ENCODE assay signal across 1 cellular context in the genomic region with DNA sequence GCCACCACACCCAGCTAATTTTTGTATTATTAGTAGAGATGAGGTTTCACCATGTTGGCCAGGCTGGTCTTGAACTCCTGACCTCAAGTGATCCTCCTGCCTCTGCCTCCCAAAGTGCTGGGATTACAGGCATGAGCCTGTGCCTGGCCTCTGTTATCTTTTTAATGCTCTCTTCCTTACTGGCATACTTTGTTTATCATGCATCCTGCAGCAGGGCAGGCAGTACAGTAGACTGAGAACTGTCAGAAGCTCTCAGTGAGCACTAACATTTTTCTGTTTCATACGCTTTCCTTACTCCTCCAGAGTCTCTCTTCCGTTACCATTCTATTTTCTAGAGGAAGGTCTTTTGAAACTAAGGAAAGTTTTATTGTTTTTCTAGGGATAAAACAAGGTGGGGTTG.
TF ChIP-seq lines count a peak whose summit lies in the region.

No MANE protein-coding gene starts in this region.

TF ChIP-seq in K562, 482 proteins besides CTCF, POLR2A, EP300 and RAD21:
- TF ChIP-seq CBFA2T3 (IDR thresholded peaks at IDR 0.05) (peak; percentile 62), ARID1B (IDR thresholded peaks at IDR 0.05) (peak; percentile 29; the same call in 1 of the 2 replicates), NCOR1 (IDR thresholded peaks at IDR 0.05) (peak; percentile 25; the same call in 1 of the 2 replicates)
